Comparison of ENCODE assay signal across 19 cellular contexts in genomic region chr4:89253935-89254334, GRCh38. TPM values are rescaled to one million over a fixed set of nuclear protein-coding genes. Genes with fewer than 3 reads are reported as not detected.
A peak's percentile ranks its signal among the peaks of the same experiment; 100 is the strongest.
DNase-seq lines count a peak whose midpoint lies in the region; ATAC-seq and TF ChIP-seq lines count a peak whose summit lies in the region.
"Had no signal": no experiment of that assay in that cellular context is flagged by ENCODE, and none has a peak within 500 bp of the region (broad histone marks: within the 10 kb centered on the region; RNA-seq: fewer than 3 reads in every experiment).

No MANE protein-coding gene starts in this region.

- CTCF ChIA-PET in activated CD4-positive, alpha-beta T cell treated with anti-CD3 and anti-CD28 coated beads for 36 hours (lab: Charles Lee) = interaction anchor here (0.6 to 3.5 kb wide), 8 partner anchors 9 to 150 kb away, joined by 3 to 20 read pairs (median 3); no protein-coding TSS in a partner anchor
- CTCF ChIA-PET in CD4-positive, alpha-beta memory T cell (lab: Charles Lee; ENCODE audit: partially characterized antibody) = interaction anchor here (0.7 to 20.8 kb wide), 16 partner anchors 9 to 182 kb away, joined by 3 to 285 read pairs (median 7); partner anchors contain the start of gene GPRIN3
- CTCF ChIA-PET in naive thymus-derived CD4-positive, alpha-beta T cell (lab: Charles Lee) = interaction anchor here (1.0 to 3.1 kb wide), 5 partner anchors 18 to 181 kb away, joined by 4 to 11 read pairs (median 9); partner anchors contain the start of gene GPRIN3

- H3K27me3 Mint-ChIP-seq in activated CD4-positive, alpha-beta T cell treated with anti-CD3 and anti-CD28 coated beads for 36 hours = no peaks in the 10 kb centered on the region
- H3K27me3 Mint-ChIP-seq in CD4-positive, alpha-beta memory T cell = no peaks in the 10 kb centered on the region
- no peaks in the 10 kb centered on the region for H3K27me3 Mint-ChIP-seq in naive thymus-derived CD4-positive, alpha-beta T cell

- peaks cover 15% of the 10 kb centered on the region for H3K36me3 Mint-ChIP-seq in activated CD4-positive, alpha-beta T cell treated with anti-CD3 and anti-CD28 coated beads for 36 hours (ENCODE audit: low read depth)
- peaks cover 24 to 31% of the 10 kb centered on the region in 2 donors for H3K36me3 Mint-ChIP-seq in CD4-positive, alpha-beta memory T cell
- peaks cover 4 to 30% (median 10%) of the 10 kb centered on the region in 5 donors for H3K36me3 Mint-ChIP-seq in naive thymus-derived CD4-positive, alpha-beta T cell

- ATAC-seq in activated CD4-positive, alpha-beta T cell treated with anti-CD3 and anti-CD28 coated beads for 36 hours = no peak
- ATAC-seq in naive thymus-derived CD4-positive, alpha-beta T cell = no peak
- ATAC-seq in HG03571 (IDR thresholded peaks at IDR 0.05; ENCODE audit: unreplicated experiment) = no peak
- ATAC-seq: GM23338, HCT116, PC-3 had no signal

- peak overlapping the region in 1 of 2 donors; percentile 60 for H3K9ac ChIP-seq in colonic mucosa (ENCODE audit: low read depth in 2 of 2, low read length in 2 of 2)
- H3K9ac ChIP-seq: BLaER1 had no signal

- peaks cover 11% of the 10 kb centered on the region for H3K36me3 ChIP-seq in CD4-positive, alpha-beta memory T cell (ENCODE audit: insufficient read depth, low read length)
- H3K36me3 ChIP-seq in colonic mucosa = no peaks in the 10 kb centered on the region
- H3K36me3 ChIP-seq in naive thymus-derived CD4-positive, alpha-beta T cell (ENCODE audit: control insufficient read depth in 2 of 3, insufficient read depth in 3 of 3, low read length in 3 of 3) = peaks cover 3 to 10% (median 6%) of the 10 kb centered on the region in 3 experiments

- peaks cover 2% of the 10 kb centered on the region for H3K9me3 Mint-ChIP-seq in activated CD4-positive, alpha-beta T cell treated with anti-CD3 and anti-CD28 coated beads for 36 hours (ENCODE audit: low read depth)
- H3K9me3 Mint-ChIP-seq in CD4-positive, alpha-beta memory T cell = no peaks in the 10 kb centered on the region
- H3K9me3 Mint-ChIP-seq in naive thymus-derived CD4-positive, alpha-beta T cell = peaks cover 0 to 8% (median 0%) of the 10 kb centered on the region in 11 donors

- no peak overlapping the region for H3K27ac ChIP-seq in CD4-positive, alpha-beta memory T cell (ENCODE audit: low read depth, low read length)
- H3K27ac ChIP-seq in colonic mucosa = peak overlapping the region; percentile 73
- no peak overlapping the region for H3K27ac ChIP-seq in naive thymus-derived CD4-positive, alpha-beta T cell (ENCODE audit: low read depth, low read length)
- H3K27ac ChIP-seq: BLaER1 had no signal

- peaks cover 74% of the 10 kb centered on the region for H3K4me1 ChIP-seq in CD4-positive, alpha-beta memory T cell (ENCODE audit: insufficient read depth, low read length)
- H3K4me1 ChIP-seq in colonic mucosa = no peaks in the 10 kb centered on the region
- peaks cover 15 to 16% of the 10 kb centered on the region in 2 donors for H3K4me1 ChIP-seq in naive thymus-derived CD4-positive, alpha-beta T cell (ENCODE audit: control insufficient read depth in 2 of 2, insufficient read depth in 2 of 2, low read length in 2 of 2)
- H3K4me1 ChIP-seq: BLaER1 had no signal

- TF ChIP-seq CTCF in colonic mucosa (IDR thresholded peaks at IDR 0.05) = no peak

- no peak for DNase-seq in activated CD4-positive, alpha-beta T cell treated with anti-CD3 and anti-CD28 coated beads for 36 hours
- no peak for DNase-seq in activated CD4-positive, alpha-beta T cell treated with anti-CD3 and anti-CD28 coated beads for 48 hours
- DNase-seq in CD4-positive, alpha-beta memory T cell = no peak
- DNase-seq in colonic mucosa = no peak
- no peak for DNase-seq in naive thymus-derived CD4-positive, alpha-beta T cell
- no peak for DNase-seq in foreskin melanocyte
- DNase-seq in HT-29 (ENCODE audit: low spot score) = no peak
- DNase-seq: DMS 273 treated with DMSO at 0.1 percent for 48 hours, GF-D8, NCI-H1092, NCI-H510A treated with DMSO at 0.1 percent for 48 hours, NCI-H82, PC-3 had no signal

- H3K27ac Mint-ChIP-seq in activated CD4-positive, alpha-beta T cell treated with anti-CD3 and anti-CD28 coated beads for 36 hours = peak overlapping the region; percentile 68
- peak overlapping the region; percentile 30 to 92 (median 77) for H3K27ac Mint-ChIP-seq in CD4-positive, alpha-beta memory T cell
- H3K27ac Mint-ChIP-seq in naive thymus-derived CD4-positive, alpha-beta T cell = peak overlapping the region in 6 of 9 donors; percentile 29 to 77 (median 46)
- H3K27ac Mint-ChIP-seq: GM23338 had no signal

- H3K9me3 ChIP-seq in CD4-positive, alpha-beta memory T cell (ENCODE audit: control insufficient read depth in 1 of 2, low read length in 2 of 2) = no peaks in the 10 kb centered on the region
- H3K9me3 ChIP-seq in colonic mucosa = no peaks in the 10 kb centered on the region
- H3K9me3 ChIP-seq in naive thymus-derived CD4-positive, alpha-beta T cell (ENCODE audit: control insufficient read depth in 2 of 3, low read length in 3 of 3) = no peaks in the 10 kb centered on the region

- intact Hi-C loops in activated CD4-positive, alpha-beta T cell treated with anti-CD3 and anti-CD28 coated beads for 36 hours (cut with DNase I, micrococcal nuclease) = loop anchor here in 1 of 2 experiments (2.0 kb wide), 2 partner anchors 35 to 53 kb away; partner anchors contain the start of gene GPRIN3
- intact Hi-C loops in CD4-positive, alpha-beta memory T cell (cut with micrococcal nuclease) = loop anchor here (1.0 to 2.0 kb wide), 4 partner anchors 19 to 49 kb away; no protein-coding TSS in a partner anchor
- intact Hi-C loops in colonic mucosa (cut with DNase I) = no loop called here
- intact Hi-C loops in naive thymus-derived CD4-positive, alpha-beta T cell (cut with micrococcal nuclease) = loop anchor here (1.0 to 2.0 kb wide), 6 partner anchors 11 to 180 kb away; partner anchors contain the start of gene GPRIN3 (in 1 of the 2)

- POLR2A ChIA-PET in activated CD4-positive, alpha-beta T cell treated with anti-CD3 and anti-CD28 coated beads for 36 hours (lab: Charles Lee) = no interaction called here
- POLR2A ChIA-PET in CD4-positive, alpha-beta memory T cell (lab: Charles Lee; ENCODE audit: partially characterized antibody) = interaction anchor here (1.5 to 12.9 kb wide), 2 partner anchors 48 to 181 kb away, joined by 3 to 176 read pairs; no protein-coding TSS in a partner anchor
- POLR2A ChIA-PET in naive thymus-derived CD4-positive, alpha-beta T cell (lab: Charles Lee) = interaction anchor here (0.6 kb wide), 1 partner anchor 167 kb away, joined by 3 read pairs; no protein-coding TSS in a partner anchor

- no peak overlapping the region for H3K4me3 Mint-ChIP-seq in activated CD4-positive, alpha-beta T cell treated with anti-CD3 and anti-CD28 coated beads for 36 hours
- H3K4me3 Mint-ChIP-seq in CD4-positive, alpha-beta memory T cell = peak overlapping the region in 1 of 8 donors; percentile 31
- H3K4me3 Mint-ChIP-seq in naive thymus-derived CD4-positive, alpha-beta T cell = no peak overlapping the region
- H3K4me3 Mint-ChIP-seq: GM23338 had no signal

- no peaks in the 10 kb centered on the region for H3K27me3 ChIP-seq in CD4-positive, alpha-beta memory T cell (ENCODE audit: insufficient read depth, low read length)
- no peaks in the 10 kb centered on the region for H3K27me3 ChIP-seq in colonic mucosa
- H3K27me3 ChIP-seq in naive thymus-derived CD4-positive, alpha-beta T cell (ENCODE audit: control insufficient read depth in 2 of 2, insufficient read depth in 2 of 2, low read length in 2 of 2) = no peaks in the 10 kb centered on the region
- H3K27me3 ChIP-seq: BLaER1 had no signal

- no peak overlapping the region for H3K4me3 ChIP-seq in CD4-positive, alpha-beta memory T cell (ENCODE audit: low read length in 2 of 2)
- H3K4me3 ChIP-seq in colonic mucosa = no peak overlapping the region
- no peak overlapping the region for H3K4me3 ChIP-seq in naive thymus-derived CD4-positive, alpha-beta T cell (ENCODE audit: low read length)
- H3K4me3 ChIP-seq: BLaER1, GM23338 had no signal

- H3K4me1 Mint-ChIP-seq in activated CD4-positive, alpha-beta T cell treated with anti-CD3 and anti-CD28 coated beads for 36 hours = peaks cover 64% of the 10 kb centered on the region
- H3K4me1 Mint-ChIP-seq in CD4-positive, alpha-beta memory T cell = peaks cover 68 to 99% (median 84%) of the 10 kb centered on the region in 4 donors
- peaks cover 37 to 76% (median 69%) of the 10 kb centered on the region in 7 donors for H3K4me1 Mint-ChIP-seq in naive thymus-derived CD4-positive, alpha-beta T cell

RNA-seq across cellular contexts. Expression of gene GPRIN3, which starts 53.7 kb away (rescaled TPM):
- total RNA-seq in activated CD4-positive, alpha-beta T cell treated with anti-CD3 and anti-CD28 coated beads for 36 hours = 10 to 100 TPM; 10.5 to 12.2 TPM
- 10 to 100 TPM; 32.5 TPM for total RNA-seq in CD4-positive, alpha-beta memory T cell
- 10 to 100 TPM in 1 of 2 donors, 1 to 10 TPM in 1; 6.9 to 18.9 TPM for polyA plus RNA-seq in CD4-positive, alpha-beta memory T cell
- total RNA-seq in colonic mucosa = 10 to 100 TPM; 22.5 to 26.8 TPM
- 10 to 100 TPM; 10.2 to 55.5 (median 24.8) TPM for total RNA-seq in naive thymus-derived CD4-positive, alpha-beta T cell
- 1 to 10 TPM; 7.3 to 8.1 TPM for polyA plus RNA-seq in naive thymus-derived CD4-positive, alpha-beta T cell
- total RNA-seq in HT-29 (2014; rRNA removed; shearing (Covaris generic)) = 2.4 and 3.3 TPM in 2 replicates
- total RNA-seq: Daoy, MCF 10A, PC-3 had no signal
